Comparison of ENCODE assay signal across 1 cellular context in the genomic region with DNA sequence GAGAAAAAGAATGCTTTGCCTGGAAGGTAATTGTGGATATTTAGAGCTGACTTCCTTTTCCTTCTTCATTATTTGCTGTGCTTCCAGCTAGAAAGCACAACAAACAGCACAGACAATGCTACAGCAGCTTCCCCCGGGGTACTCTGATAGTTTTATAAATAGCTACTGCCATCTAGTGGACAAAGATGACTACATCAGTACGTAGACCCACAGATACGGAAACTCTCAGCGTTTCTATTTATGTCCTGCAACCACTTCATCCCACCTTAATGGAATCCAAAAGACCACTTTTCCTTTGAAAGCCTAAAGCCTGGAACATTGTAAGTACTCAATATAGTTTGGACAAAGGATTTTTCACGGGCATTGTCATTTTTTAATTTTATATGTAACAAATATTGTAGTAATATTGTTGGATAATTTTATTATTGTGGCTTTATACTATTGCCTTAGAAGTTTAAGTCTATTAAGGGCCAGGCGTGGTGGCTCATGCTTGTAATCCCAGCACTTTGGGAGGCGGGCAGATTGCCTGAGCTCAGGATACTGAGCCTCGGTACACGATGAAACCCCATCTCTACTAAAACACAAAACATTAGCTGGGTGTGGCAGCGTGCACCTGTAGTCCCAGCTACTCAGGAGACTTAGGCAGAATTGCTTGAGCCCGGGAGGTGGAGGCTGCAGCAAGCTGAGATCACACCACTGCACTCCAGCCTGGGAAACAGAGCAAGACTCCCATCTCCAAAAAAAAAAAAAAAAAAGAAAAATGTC.
TF ChIP-seq lines count a peak whose summit lies in the region.

No MANE protein-coding gene starts in this region.

TF ChIP-seq in WTC11, 78 proteins besides CTCF, POLR2A, EP300 and RAD21 (continued from another document):
- TF ChIP-seq HMGXB4 (CRISPR knock-in tag; IDR thresholded peaks at IDR 0.05): no peak
- no peak for TF ChIP-seq ETV6 (CRISPR knock-in tag; IDR thresholded peaks at IDR 0.05)
- TF ChIP-seq ZNF512 (CRISPR knock-in tag; IDR thresholded peaks at IDR 0.05; ENCODE audit: borderline replicate concordance): no peak
- TF ChIP-seq, protein P1, sequence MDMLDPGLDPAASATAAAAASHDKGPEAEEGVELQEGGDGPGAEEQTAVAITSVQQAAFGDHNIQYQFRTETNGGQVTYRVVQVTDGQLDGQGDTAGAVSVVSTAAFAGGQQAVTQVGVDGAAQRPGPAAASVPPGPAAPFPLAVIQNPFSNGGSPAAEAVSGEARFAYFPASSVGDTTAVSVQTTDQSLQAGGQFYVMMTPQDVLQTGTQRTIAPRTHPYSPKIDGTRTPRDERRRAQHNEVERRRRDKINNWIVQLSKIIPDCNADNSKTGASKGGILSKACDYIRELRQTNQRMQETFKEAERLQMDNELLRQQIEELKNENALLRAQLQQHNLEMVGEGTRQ (CRISPR knock-in tag; IDR thresholded peaks at IDR 0.05): no peak
- no peak for TF ChIP-seq TCF7 (CRISPR knock-in tag; IDR thresholded peaks at IDR 0.05; ENCODE audit: low read depth)
- TF ChIP-seq ZBTB21 (CRISPR knock-in tag; IDR thresholded peaks at IDR 0.05; ENCODE audit: borderline replicate concordance): no peak
- no peak for TF ChIP-seq CDX4 (CRISPR knock-in tag; IDR thresholded peaks at IDR 0.05; ENCODE audit: borderline replicate concordance)
- TF ChIP-seq JUN (CRISPR knock-in tag; IDR thresholded peaks at IDR 0.05): no peak
- TF ChIP-seq, protein P2, sequence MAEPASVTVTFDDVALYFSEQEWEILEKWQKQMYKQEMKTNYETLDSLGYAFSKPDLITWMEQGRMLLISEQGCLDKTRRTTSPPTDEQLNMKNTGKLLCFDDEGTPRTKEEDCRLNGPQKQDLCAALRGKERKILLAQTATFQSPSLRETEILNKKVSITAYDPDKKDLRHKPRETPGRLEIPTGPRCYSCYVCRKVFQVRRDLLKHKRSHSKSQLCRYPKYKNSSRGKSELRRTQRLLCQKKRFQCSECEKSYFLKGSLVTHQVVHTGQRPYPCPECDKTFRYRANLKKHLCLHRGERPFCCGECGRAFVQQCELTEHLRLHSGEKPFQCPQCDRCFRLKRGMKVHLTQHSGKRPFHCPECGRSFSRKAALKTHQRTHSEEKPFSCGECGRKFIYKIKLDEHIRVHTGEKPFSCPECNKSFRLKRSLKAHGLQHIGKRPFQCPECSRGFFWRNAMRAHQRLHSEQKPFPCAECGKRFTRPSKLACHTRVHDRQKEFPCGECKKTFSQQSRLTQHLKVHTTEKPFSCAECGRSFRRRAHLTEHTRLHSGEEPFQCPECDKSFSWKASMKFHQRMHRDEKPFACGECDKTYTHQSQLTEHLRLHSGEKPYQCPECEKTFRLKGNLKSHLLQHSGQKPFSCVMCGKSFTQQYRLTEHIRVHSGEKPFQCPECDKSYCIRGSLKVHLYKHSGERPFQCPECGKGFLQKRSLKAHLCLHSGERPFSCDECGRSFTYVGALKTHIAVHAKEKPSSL (CRISPR knock-in tag; conservative IDR thresholded peaks at IDR 0.05): peak; percentile 79; the same call in 1 of the 2 replicates
- no peak for TF ChIP-seq TP53 (CRISPR knock-in tag; IDR thresholded peaks at IDR 0.05)
- TF ChIP-seq ZNF138 (CRISPR knock-in tag; conservative IDR thresholded peaks at IDR 0.05): no peak
- peak; percentile 53; the same call in 1 of the 2 replicates for TF ChIP-seq PRRX2 (CRISPR knock-in tag; IDR thresholded peaks at IDR 0.05)
- no peak for TF ChIP-seq ESRRA (CRISPR knock-in tag; IDR thresholded peaks at IDR 0.05; ENCODE audit: borderline replicate concordance)
- TF ChIP-seq, protein P3, sequence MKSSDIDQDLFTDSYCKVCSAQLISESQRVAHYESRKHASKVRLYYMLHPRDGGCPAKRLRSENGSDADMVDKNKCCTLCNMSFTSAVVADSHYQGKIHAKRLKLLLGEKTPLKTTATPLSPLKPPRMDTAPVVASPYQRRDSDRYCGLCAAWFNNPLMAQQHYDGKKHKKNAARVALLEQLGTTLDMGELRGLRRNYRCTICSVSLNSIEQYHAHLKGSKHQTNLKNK (CRISPR knock-in tag; IDR thresholded peaks at IDR 0.05): no peak
- peak; percentile 75; the same call in 1 of the 2 replicates for TF ChIP-seq NFATC4 (CRISPR knock-in tag; IDR thresholded peaks at IDR 0.05)
- TF ChIP-seq SOX15 (CRISPR knock-in tag; IDR thresholded peaks at IDR 0.05): no peak
- TF ChIP-seq NFYB (CRISPR knock-in tag; conservative IDR thresholded peaks at IDR 0.05; ENCODE audit: low read depth): no peak
- no peak for TF ChIP-seq FOXK1 (CRISPR knock-in tag; IDR thresholded peaks at IDR 0.05)
- TF ChIP-seq, protein P4, sequence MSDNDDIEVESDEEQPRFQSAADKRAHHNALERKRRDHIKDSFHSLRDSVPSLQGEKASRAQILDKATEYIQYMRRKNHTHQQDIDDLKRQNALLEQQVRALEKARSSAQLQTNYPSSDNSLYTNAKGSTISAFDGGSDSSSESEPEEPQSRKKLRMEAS (CRISPR knock-in tag; IDR thresholded peaks at IDR 0.05): no peak
- TF ChIP-seq AR (CRISPR knock-in tag; IDR thresholded peaks at IDR 0.05): 0 out of 2 replicates have a peak, but pooled peaks have one; percentile 41
- TF ChIP-seq NR1H2 (CRISPR knock-in tag; IDR thresholded peaks at IDR 0.05): no peak
- TF ChIP-seq RELA (CRISPR knock-in tag; IDR thresholded peaks at IDR 0.05; ENCODE audit: borderline replicate concordance): no peak
- TF ChIP-seq ZNF263 (CRISPR knock-in tag; IDR thresholded peaks at IDR 0.05; ENCODE audit: low read depth): no peak
- TF ChIP-seq, protein P5, sequence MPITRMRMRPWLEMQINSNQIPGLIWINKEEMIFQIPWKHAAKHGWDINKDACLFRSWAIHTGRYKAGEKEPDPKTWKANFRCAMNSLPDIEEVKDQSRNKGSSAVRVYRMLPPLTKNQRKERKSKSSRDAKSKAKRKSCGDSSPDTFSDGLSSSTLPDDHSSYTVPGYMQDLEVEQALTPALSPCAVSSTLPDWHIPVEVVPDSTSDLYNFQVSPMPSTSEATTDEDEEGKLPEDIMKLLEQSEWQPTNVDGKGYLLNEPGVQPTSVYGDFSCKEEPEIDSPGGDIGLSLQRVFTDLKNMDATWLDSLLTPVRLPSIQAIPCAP (CRISPR knock-in tag; IDR thresholded peaks at IDR 0.05): no peak
- TF ChIP-seq EMX1 (CRISPR knock-in tag; IDR thresholded peaks at IDR 0.05): peak; percentile 51; the same call in 1 of the 2 replicates
- no peak for TF ChIP-seq FOXP4 (CRISPR knock-in tag; IDR thresholded peaks at IDR 0.05)
